ENCODE assay signal across 8 cellular contexts in genomic region chr2:65056990-65057375, GRCh38. TPM values are rescaled to one million over a fixed set of nuclear protein-coding genes. Genes with fewer than 3 reads are reported as not detected.
A peak's percentile ranks its signal among the peaks of the same experiment; 100 is the strongest.
DNase-seq lines count a peak whose midpoint lies in the region; ATAC-seq and TF ChIP-seq lines count a peak whose summit lies in the region.

No MANE protein-coding gene starts in this region.

- no peaks in the 10 kb centered on the region for H3K27me3 ChIP-seq in BJ (ENCODE audit: control insufficient read depth, insufficient read depth, low read length)

- H3K9me3 Mint-ChIP-seq in natural killer cell: no peaks in the 10 kb centered on the region

- peaks cover 30 to 36% of the 10 kb centered on the region in 2 donors for H3K4me1 Mint-ChIP-seq in natural killer cell

- H3K27me3 Mint-ChIP-seq in natural killer cell (ENCODE audit: low read depth in 2 of 2): no peaks in the 10 kb centered on the region

- CTCF ChIA-PET in BJ (lab: Yijun Ruan, JAX): interaction anchor here (0.6 to 2.7 kb wide), 4 partner anchors 14 to 139 kb away, joined by 3 to 10 read pairs (median 4); no protein-coding TSS in a partner anchor

- peak overlapping the region; percentile 40 to 84 for H3K27ac Mint-ChIP-seq in natural killer cell

- TF ChIP-seq CTCF in BJ (IDR thresholded peaks at IDR 0.05; ENCODE audit: insufficient read depth, low read depth, low read length) (no peak), natural killer cell (IDR thresholded peaks at IDR 0.05) (no peak)

- peak overlapping the region; percentile 75 for H3K27ac ChIP-seq in cingulate gyrus (ENCODE audit: low read depth, low read length)

- no peaks in the 10 kb centered on the region for H3K36me3 Mint-ChIP-seq in natural killer cell

- H3K4me3 Mint-ChIP-seq in natural killer cell: peak overlapping the region; percentile 81

- H3K36me3 ChIP-seq in BJ (ENCODE audit: control insufficient read depth, insufficient read depth, low read length): no peaks in the 10 kb centered on the region

- H3K4me3 ChIP-seq in BJ (ENCODE audit: low read depth, low read length): peak overlapping the region; percentile 52

- POLR2A ChIA-PET in BJ (lab: Charles Lee): no interaction called here

- no peak for DNase-seq in BJ (ENCODE audit: low read depth)
- DNase-seq in NAMALWA (ENCODE audit: low spot score): peak; percentile 37
- no peak for DNase-seq in natural killer cell
- DNase-seq in DMS153 (lab: John Stamatoyannopoulos, UW): no peak
- DNase-seq in NCI-H2081 treated with DMSO at 0.1 percent for 48 hours (lab: John Stamatoyannopoulos, UW): no peak

- no peak for ATAC-seq in natural killer cell
- ATAC-seq in HG03342 (IDR thresholded peaks at IDR 0.05; ENCODE audit: unreplicated experiment): no peak
- no peak for ATAC-seq in HG03571 (IDR thresholded peaks at IDR 0.05; ENCODE audit: unreplicated experiment)

- intact Hi-C loops in natural killer cell (cut with micrococcal nuclease): loop anchor here (2.0 to 10.0 kb wide), 3 partner anchors 74 to 412 kb away; partner anchors contain the start of gene RAB1A

RNA-seq across cellular contexts. Expression of gene CEP68, which starts 0.8 kb away (rescaled TPM):
- polyA plus RNA-seq in BJ (2011; rRNA removed): 5.8 and 11.7 TPM in 2 replicates
- 6.3 and 9.7 TPM in 2 replicates for polyA minus RNA-seq in BJ (2011; rRNA and poly(A)+ RNA removed)
- 1 to 10 TPM; 5.6 to 8.3 (median 5.8) TPM for total RNA-seq in natural killer cell
